In the genomic region with DNA sequence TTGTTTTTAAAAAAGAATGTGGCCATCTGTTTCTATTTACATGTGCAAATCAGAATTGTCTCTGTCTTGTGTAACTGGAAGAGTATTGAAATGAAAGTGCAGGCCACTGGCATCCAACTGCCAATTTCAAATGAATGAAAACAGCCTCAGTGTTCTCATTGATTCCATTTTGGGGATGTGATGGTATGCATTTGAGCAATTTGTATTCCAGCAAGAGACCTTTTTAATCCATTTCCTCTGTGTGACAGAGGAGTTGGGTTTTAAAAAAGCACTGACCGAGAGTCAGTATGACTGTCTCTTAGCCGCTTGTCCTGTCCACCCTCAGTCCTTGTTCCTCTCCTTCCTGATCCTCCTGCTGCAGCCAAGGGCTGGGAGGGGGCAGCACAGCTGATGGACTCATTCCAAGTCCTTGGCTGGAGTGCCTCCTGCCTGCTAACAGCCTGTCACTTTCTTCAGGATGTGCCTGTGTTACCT, we compare ENCODE assay signal across 11 cellular contexts. TPM values are rescaled to one million over a fixed set of nuclear protein-coding genes. Genes with fewer than 3 reads are reported as not detected.
DNase-seq lines count a peak whose midpoint lies in the region; ATAC-seq and TF ChIP-seq lines count a peak whose summit lies in the region.
"Had no signal": no experiment of that assay in that cellular context is flagged by ENCODE, and none has a peak within 500 bp of the region (broad histone marks: within the 10 kb centered on the region; RNA-seq: fewer than 3 reads in every experiment).

No MANE protein-coding gene starts in this region.

- H3K9me3 ChIP-seq in IMR-90 (ENCODE audit: control insufficient read depth, insufficient read depth, low read length) (no peaks in the 10 kb centered on the region), adrenal gland (replicated peaks in 1 of 3) (no peaks in the 10 kb centered on the region)

- no peak overlapping the region for H2BK5ac ChIP-seq in IMR-90 (ENCODE audit: low read depth, low read length, poor library complexity, severe bottlenecking)

- H3K9me1 ChIP-seq in IMR-90 (ENCODE audit: insufficient read depth, low read length), result peaks cover 32% of the 10 kb centered on the region

- H2BK15ac ChIP-seq in IMR-90 (ENCODE audit: low read depth, low read length), result no peak overlapping the region

- dilution Hi-C loops in IMR-90 (cut with HindIII; ENCODE audit: low sequenced_read_pairs, unreplicated experiment), result no loop called here

- peak overlapping the region; percentile 62 for H3K4me2 ChIP-seq in IMR-90 (ENCODE audit: low read depth, low read length)

- no peak overlapping the region for H3K9ac ChIP-seq in IMR-90 (ENCODE audit: low read depth, low read length)

- H3K4ac ChIP-seq in IMR-90 (ENCODE audit: low read depth, low read length), result peak overlapping the region; percentile 62; the same call in 1 of the 2 replicates

- no peak overlapping the region for H2AK9ac ChIP-seq in IMR-90 (replicated peaks; ENCODE audit: low read depth, low read length, poor library complexity)

- no peak overlapping the region for H3K56ac ChIP-seq in IMR-90 (ENCODE audit: extremely low read depth, insufficient read depth, low read length)

- intact Hi-C loops in IMR-90 (cut with micrococcal nuclease) (no loop called here), adrenal gland (cut with DNase I) (no loop called here)

- H2AK5ac ChIP-seq in IMR-90 (ENCODE audit: low read depth, low read length), result peak overlapping the region; percentile 74

- TF ChIP-seq POLR2A in IMR-90 (IDR thresholded peaks at IDR 0.05; ENCODE audit: low read depth, low read length), result no peak
- no peak for TF ChIP-seq POLR2A in adrenal gland (IDR thresholded peaks at IDR 0.05)

- H4K91ac ChIP-seq in IMR-90 (ENCODE audit: insufficient read depth, low read depth, low read length), result peak overlapping the region; percentile 15; the same call in 1 of the 2 replicates

- ATAC-seq in IMR-90 (ENCODE audit: low read depth), result no peak
- no peak for ATAC-seq in stimulated activated naive CD8-positive, alpha-beta T cell treated with anti-CD3 and anti-CD28 coated beads, Interleukin-15, Interleukin-2, amounts not matched to agents 100 U/mL and 50 U/mL, for 24 hours
- ATAC-seq in GM19455 (IDR thresholded peaks at IDR 0.05; ENCODE audit: unreplicated experiment), result no peak
- ATAC-seq: activated CD8-positive, alpha-beta T cell treated with anti-CD3 and anti-CD28 coated beads for 36 hours had no signal

- 0 out of 4 replicates have a peak overlapping the region, but pooled peaks of 1 of the 2 experiments have one; percentile 53 for H4K8ac ChIP-seq in IMR-90 (ENCODE audit: low read depth in 2 of 2, low read length in 2 of 2)

- TF ChIP-seq CTCF in IMR-90 (conservative IDR thresholded peaks at IDR 0.05; ENCODE audit: low read depth, low read length) (no peak), adrenal gland (IDR thresholded peaks at IDR 0.05) (no peak)

- no peak overlapping the region for H3K18ac ChIP-seq in IMR-90 (ENCODE audit: low read depth, low read length)

- TF ChIP-seq RAD21 in IMR-90 (IDR thresholded peaks at IDR 0.05; ENCODE audit: low read length), result no peak

- POLR2A ChIA-PET in IMR-90 (lab: Charles Lee; ENCODE audit: unreplicated experiment), result no interaction called here

- H2AFZ ChIP-seq in IMR-90 (replicated peaks; ENCODE audit: low read length, poor library complexity), result no peak overlapping the region

- H3K27me3 ChIP-seq in IMR-90 (ENCODE audit: control insufficient read depth, insufficient read depth, low read length) (no peaks in the 10 kb centered on the region), adrenal gland (no peaks in the 10 kb centered on the region)

- H3K27ac ChIP-seq in IMR-90 (ENCODE audit: insufficient read depth, low read length) (no peak overlapping the region), adrenal gland (peak overlapping the region in 1 of 5 donors; percentile 2)

- CTCF ChIA-PET in IMR-90 (lab: Yijun Ruan, JAX), result no interaction called here

- H3K4me3 ChIP-seq in IMR-90 (ENCODE audit: insufficient read depth, low read depth, low read length) (no peak overlapping the region), adrenal gland (no peak overlapping the region)

- peak overlapping the region; percentile 73 for H3K23ac ChIP-seq in IMR-90 (ENCODE audit: low read depth, low read length)

- no peak overlapping the region for H2BK20ac ChIP-seq in IMR-90 (ENCODE audit: low read depth, low read length)

- no peak overlapping the region for H4K5ac ChIP-seq in IMR-90 (ENCODE audit: low read depth, low read length)

- 0% methylated on average over 1 of the region's 2 CpGs; no CpG with 5 or more reads in 1 of the 2 experiments for WGBS in IMR-90 (ENCODE audit: extremely low coverage in 2 of 2, insufficient read length in 1 of 2), 2 experiments
- 27 to 56% (median 45%) methylated on average over 2 of the region's 2 CpGs for WGBS in adrenal gland, 4 donors

- H3K79me1 ChIP-seq in IMR-90 (ENCODE audit: low read depth in 1 of 2, low read length in 2 of 2), result peaks cover 37 to 82% of the 10 kb centered on the region in 2 experiments

- H3K4me1 ChIP-seq in IMR-90 (ENCODE audit: control insufficient read depth, insufficient read depth, low read length) (peaks cover 37% of the 10 kb centered on the region), adrenal gland (replicated peaks in 1 of 2) (peaks cover 10 to 45% of the 10 kb centered on the region in 2 donors)

- DNase-seq in AG20443 (ENCODE audit: low spot score) (peak; percentile 57), IMR-90 (no peak), dedifferentiated amniotic fluid mesenchymal stem cell (ENCODE audit: extremely low spot score) (peak; percentile 58), midbrain (lab: John Stamatoyannopoulos, UW) (peak; percentile 69), T-helper 9 cell (no peak), adrenal gland (no peak)
- DNase-seq in stimulated activated naive CD8-positive, alpha-beta T cell treated with anti-CD3 and anti-CD28 coated beads, Interleukin-15, Interleukin-2, amounts not matched to agents 100 U/mL and 50 U/mL, for 24 hours, result no peak
- DNase-seq: activated CD8-positive, alpha-beta T cell treated with anti-CD3 and anti-CD28 coated beads for 36 hours; NCI-H1092 treated with DMSO at 0.1 percent for 48 hours; SHP77 treated with DMSO at 0.1 percent for 48 hours had no signal

- H3K14ac ChIP-seq in IMR-90 (replicated peaks; ENCODE audit: low read depth, low read length), result peak overlapping the region; percentile 79

- 0 out of 2 replicates have a peak overlapping the region, but pooled peaks have one; percentile 21 for H2BK120ac ChIP-seq in IMR-90 (ENCODE audit: low read depth, low read length)

- H3K36me3 ChIP-seq in IMR-90 (ENCODE audit: control insufficient read depth, insufficient read depth, low read length), result no peaks in the 10 kb centered on the region
- no peaks in the 10 kb centered on the region for H3K36me3 ChIP-seq in adrenal gland (replicated peaks in 1 of 2)

- peaks cover 43% of the 10 kb centered on the region; the same call in 1 of the 2 replicates for H4K20me1 ChIP-seq in IMR-90 (ENCODE audit: insufficient read depth, low read length)

- in situ Hi-C loops in IMR-90 (cut with MboI; ENCODE audit: low sequenced_read_pairs), result no loop called here

- BruUV-seq in IMR-90 (replicated peaks; lab: Mats Ljungman, UMichigan), result no TSS peak

TF ChIP-seq in IMR-90, 13 proteins besides CTCF, POLR2A, EP300 and RAD21:
- TF ChIP-seq USF2 (IDR thresholded peaks at IDR 0.05; ENCODE audit: low read depth, low read length) (no peak), ELK1 (IDR thresholded peaks at IDR 0.05; ENCODE audit: borderline replicate concordance, low read depth, low read length) (no peak), MAFK (IDR thresholded peaks at IDR 0.05; ENCODE audit: low read depth, low read length) (no peak), CHD1 (IDR thresholded peaks at IDR 0.05; ENCODE audit: low read depth, low read length) (no peak), CEBPB (IDR thresholded peaks at IDR 0.05; ENCODE audit: low read depth, low read length) (no peak), RCOR1 (IDR thresholded peaks at IDR 0.05; ENCODE audit: insufficient replicate concordance, low read length) (no peak), NFE2L2 (IDR thresholded peaks at IDR 0.05; ENCODE audit: low read depth, low read length) (no peak), MXI1 (IDR thresholded peaks at IDR 0.05; ENCODE audit: borderline replicate concordance, low read depth, low read length) (no peak), RFX5 (IDR thresholded peaks at IDR 0.05; ENCODE audit: low read depth, low read length) (no peak)

RNA-seq across cellular contexts. Expression of gene ASAP2, which starts 50.0 kb away (rescaled TPM):
- total RNA-seq in IMR-90 (2012; rRNA removed) (19.7 and 26.9 TPM in 2 replicates), adrenal gland (10 to 100 TPM in 2 of 8 donors, 1 to 10 TPM in 6; 5.4 to 12.9 (median 8.4) TPM)
- polyA plus RNA-seq in IMR-90 (2012; rRNA removed) (25.0 and 28.1 TPM in 2 replicates), adrenal gland (10 to 100 TPM in 1 of 3 donors, 1 to 10 TPM in 2; 5.4 to 10.5 (median 7.8) TPM)
- 10.0 and 11.4 TPM in 2 replicates for polyA plus RNA-seq in IMR-90 (2012; cell fraction: cytosol; rRNA removed)
- 23.8 and 56.1 TPM in 2 replicates for polyA plus RNA-seq in IMR-90 (2012; cell fraction: nucleus; rRNA removed; ENCODE audit: low replicate concordance)
- total RNA-seq: activated CD8-positive, alpha-beta T cell treated with anti-CD3 and anti-CD28 coated beads for 36 hours had no signal

Comparison
In these comparisons a context has a peak if more than half of its experiments do, and no peak if none do; other contexts are left out.
1. DNase-seq: peak in AG20443 (single experiment), dedifferentiated amniotic fluid mesenchymal stem cell (single experiment) and midbrain (single experiment); none in IMR-90 (single experiment), T-helper 9 cell (single experiment), stimulated activated naive CD8-positive, alpha-beta T cell treated with anti-CD3 and anti-CD28 coated beads, Interleukin-15, Interleukin-2, amounts not matched to agents 100 U/mL and 50 U/mL, for 24 hours (single experiment) and adrenal gland (0 of 7).